Comparison of ENCODE assay signal across 1 cellular context in the genomic region with DNA sequence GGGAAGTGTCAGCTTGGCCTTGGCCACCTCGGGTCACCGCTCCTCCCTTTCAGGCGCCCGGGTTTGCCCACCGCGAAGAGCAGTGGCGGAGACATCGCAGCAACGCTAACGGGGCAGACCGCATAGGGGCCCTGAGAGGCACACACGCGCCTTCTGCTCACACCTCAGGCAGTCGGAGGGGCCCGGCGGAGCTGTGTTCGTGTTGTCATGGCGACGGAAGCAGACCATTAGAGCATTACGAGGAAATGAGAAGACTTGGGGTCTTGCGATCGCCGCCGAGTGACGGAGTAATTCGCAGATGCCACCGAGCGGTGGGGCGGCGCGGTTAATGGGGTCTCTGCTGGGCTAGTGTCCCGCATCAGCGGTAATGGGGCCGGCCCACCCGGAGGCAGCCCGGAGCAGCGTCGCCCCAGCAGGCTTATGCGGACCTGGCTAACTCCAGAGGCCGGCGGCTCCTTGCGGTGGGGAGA.
TF ChIP-seq lines count a peak whose summit lies in the region.

No MANE protein-coding gene starts in this region.

TF ChIP-seq in GM12878, 131 proteins besides CTCF, POLR2A, EP300 and RAD21 (continued from another document):
- TF ChIP-seq, protein P1, sequence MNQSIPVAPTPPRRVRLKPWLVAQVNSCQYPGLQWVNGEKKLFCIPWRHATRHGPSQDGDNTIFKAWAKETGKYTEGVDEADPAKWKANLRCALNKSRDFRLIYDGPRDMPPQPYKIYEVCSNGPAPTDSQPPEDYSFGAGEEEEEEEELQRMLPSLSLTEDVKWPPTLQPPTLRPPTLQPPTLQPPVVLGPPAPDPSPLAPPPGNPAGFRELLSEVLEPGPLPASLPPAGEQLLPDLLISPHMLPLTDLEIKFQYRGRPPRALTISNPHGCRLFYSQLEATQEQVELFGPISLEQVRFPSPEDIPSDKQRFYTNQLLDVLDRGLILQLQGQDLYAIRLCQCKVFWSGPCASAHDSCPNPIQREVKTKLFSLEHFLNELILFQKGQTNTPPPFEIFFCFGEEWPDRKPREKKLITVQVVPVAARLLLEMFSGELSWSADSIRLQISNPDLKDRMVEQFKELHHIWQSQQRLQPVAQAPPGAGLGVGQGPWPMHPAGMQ (IDR thresholded peaks at IDR 0.05; ENCODE audit: borderline replicate concordance): no peak
- TF ChIP-seq RUNX3 (IDR thresholded peaks at IDR 0.05; ENCODE audit: low read length) (peak; percentile 34; the same call in 1 of the 2 replicates), BMI1 (IDR thresholded peaks at IDR 0.05; ENCODE audit: borderline replicate concordance) (peak; percentile 82)
- TF ChIP-seq, protein P2, sequence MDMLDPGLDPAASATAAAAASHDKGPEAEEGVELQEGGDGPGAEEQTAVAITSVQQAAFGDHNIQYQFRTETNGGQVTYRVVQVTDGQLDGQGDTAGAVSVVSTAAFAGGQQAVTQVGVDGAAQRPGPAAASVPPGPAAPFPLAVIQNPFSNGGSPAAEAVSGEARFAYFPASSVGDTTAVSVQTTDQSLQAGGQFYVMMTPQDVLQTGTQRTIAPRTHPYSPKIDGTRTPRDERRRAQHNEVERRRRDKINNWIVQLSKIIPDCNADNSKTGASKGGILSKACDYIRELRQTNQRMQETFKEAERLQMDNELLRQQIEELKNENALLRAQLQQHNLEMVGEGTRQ (IDR thresholded peaks at IDR 0.05; ENCODE audit: borderline replicate concordance, low read depth, low read length): no peak
